Comparison of ENCODE assay signal across 9 cellular contexts in the genomic region with DNA sequence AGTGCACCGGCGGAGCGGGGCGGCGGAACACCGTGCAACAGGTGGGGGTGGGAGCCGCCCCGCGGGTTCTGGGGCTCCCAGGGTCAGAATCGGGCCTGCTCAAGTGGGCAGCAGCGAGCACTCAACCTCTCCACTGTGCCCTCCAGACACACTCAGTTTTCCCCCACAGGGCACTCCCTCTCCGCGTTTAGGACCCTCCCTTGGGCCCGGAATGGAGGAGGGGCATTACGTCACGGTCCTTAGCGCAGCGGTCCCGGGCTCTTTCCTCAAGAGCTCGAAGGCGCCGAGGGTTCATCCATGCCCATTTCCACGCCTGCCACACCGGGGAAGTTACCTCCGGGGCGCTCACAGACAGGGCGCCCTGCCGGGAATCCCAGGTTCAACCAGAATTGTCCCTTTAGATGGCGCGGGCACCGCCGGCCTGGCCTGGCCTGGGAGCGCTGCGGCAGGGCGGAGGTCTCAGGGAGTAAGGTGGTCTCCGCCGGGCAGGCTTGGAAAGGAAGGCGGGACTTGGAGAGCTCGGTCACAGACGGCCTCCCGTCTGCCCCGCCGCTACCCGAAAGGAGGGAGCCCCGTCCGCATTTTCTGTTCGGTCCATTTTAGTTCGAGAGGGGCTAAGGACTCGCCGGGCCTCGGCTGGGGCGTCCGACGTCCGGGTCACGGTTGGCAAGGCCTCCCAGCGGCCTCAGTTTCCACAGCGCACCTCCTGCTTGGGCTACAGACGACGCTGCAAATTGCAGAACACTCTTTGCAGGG. TPM values are rescaled to one million over a fixed set of nuclear protein-coding genes. Genes with fewer than 3 reads are reported as not detected.
DNase-seq lines count a peak whose midpoint lies in the region; ATAC-seq and TF ChIP-seq lines count a peak whose summit lies in the region.
"Had no signal": no experiment of that assay in that cellular context is flagged by ENCODE, and none has a peak within 500 bp of the region (broad histone marks: within the 10 kb centered on the region; RNA-seq: fewer than 3 reads in every experiment).

No MANE protein-coding gene starts in this region.

- intact Hi-C loops in activated naive CD4-positive, alpha-beta T cell treated with anti-CD3 and anti-CD28 coated beads for 36 hours (cut with micrococcal nuclease) = loop anchor here (5.0 kb wide), 2 partner anchors 72 to 767 kb away; a partner anchor contains a TSS
- intact Hi-C loops in lower lobe of right lung (cut with DNase I) = no loop called here

- peak overlapping the region; percentile 65 for H3K4me3 Mint-ChIP-seq in activated naive CD4-positive, alpha-beta T cell treated with anti-CD3 and anti-CD28 coated beads for 36 hours
- peak overlapping the region; percentile 78 for H3K4me3 Mint-ChIP-seq in activated naive CD8-positive, alpha-beta T cell treated with anti-CD3 and anti-CD28 coated beads, Interleukin-2, amount 10 ng/mL, durations not matched to agents 7 days and 5 days

- POLR2A ChIA-PET in activated naive CD8-positive, alpha-beta T cell treated with anti-CD3 and anti-CD28 coated beads, Interleukin-2, amount 10 ng/mL, durations not matched to agents 7 days and 5 days (lab: Charles Lee) = no interaction called here

- H3K4me3 ChIP-seq in lower lobe of right lung (peak overlapping the region; percentile 55), thymus (ENCODE audit: low read length) (peak overlapping the region; percentile 60)

- H3K9me3 Mint-ChIP-seq in activated naive CD4-positive, alpha-beta T cell treated with anti-CD3 and anti-CD28 coated beads for 36 hours = no peaks in the 10 kb centered on the region
- no peaks in the 10 kb centered on the region for H3K9me3 Mint-ChIP-seq in activated naive CD4-positive, alpha-beta T cell treated with anti-CD3 and anti-CD28 coated beads, Interleukin-2, amount 50 U/mL, for 72 hours
- no peaks in the 10 kb centered on the region for H3K9me3 Mint-ChIP-seq in activated naive CD8-positive, alpha-beta T cell treated with anti-CD3 and anti-CD28 coated beads, Interleukin-2, amount 10 ng/mL, durations not matched to agents 7 days and 5 days

- no peaks in the 10 kb centered on the region for H3K36me3 Mint-ChIP-seq in activated naive CD4-positive, alpha-beta T cell treated with anti-CD3 and anti-CD28 coated beads for 36 hours (ENCODE audit: low read depth)
- peaks cover 0 to 11% of the 10 kb centered on the region in 2 donors for H3K36me3 Mint-ChIP-seq in activated naive CD4-positive, alpha-beta T cell treated with anti-CD3 and anti-CD28 coated beads, Interleukin-2, amount 50 U/mL, for 72 hours
- no peaks in the 10 kb centered on the region for H3K36me3 Mint-ChIP-seq in activated naive CD8-positive, alpha-beta T cell treated with anti-CD3 and anti-CD28 coated beads, Interleukin-2, amount 10 ng/mL, durations not matched to agents 7 days and 5 days

- H3K27ac ChIP-seq in lower lobe of right lung (no peak overlapping the region), thymus (ENCODE audit: low read depth) (no peak overlapping the region)

- peaks cover 54% of the 10 kb centered on the region for H3K4me1 ChIP-seq in lower lobe of right lung
- H3K4me1 ChIP-seq in thymus (ENCODE audit: control insufficient read depth, insufficient read depth, low read length) = peaks cover 28% of the 10 kb centered on the region

- TF ChIP-seq CTCF in lower lobe of right lung (IDR thresholded peaks at IDR 0.05) (no peak), GM13976 (IDR thresholded peaks at IDR 0.05; ENCODE audit: borderline replicate concordance, control extremely low read depth, extremely low read depth, insufficient read depth, missing control alignments) (no peak)

- no peak for ATAC-seq in activated naive CD4-positive, alpha-beta T cell treated with anti-CD3 and anti-CD28 coated beads, Interleukin-2, amount 50 U/mL, for 72 hours
- ATAC-seq in activated naive CD8-positive, alpha-beta T cell treated with anti-CD3 and anti-CD28 coated beads, Interleukin-2, amount 10 ng/mL, durations not matched to agents 7 days and 5 days (ENCODE audit: low read depth) = no peak
- ATAC-seq in lower lobe of right lung (peak; percentile 5 to 11), GM21737 (IDR thresholded peaks at IDR 0.05; ENCODE audit: unreplicated experiment) (no peak)

- peaks cover 58% of the 10 kb centered on the region for H3K27me3 Mint-ChIP-seq in activated naive CD4-positive, alpha-beta T cell treated with anti-CD3 and anti-CD28 coated beads for 36 hours (ENCODE audit: low read depth)
- H3K27me3 Mint-ChIP-seq in activated naive CD8-positive, alpha-beta T cell treated with anti-CD3 and anti-CD28 coated beads, Interleukin-2, amount 10 ng/mL, durations not matched to agents 7 days and 5 days = peaks cover 76% of the 10 kb centered on the region

- DNase-seq in activated naive CD4-positive, alpha-beta T cell treated with anti-CD3 and anti-CD28 coated beads for 36 hours = no peak
- DNase-seq in activated naive CD4-positive, alpha-beta T cell treated with anti-CD3 and anti-CD28 coated beads, Interleukin-2, amount 50 U/mL, for 72 hours (ENCODE audit: low spot score in 2 of 2) = no peak
- peak; percentile 54 for DNase-seq in activated naive CD8-positive, alpha-beta T cell treated with anti-CD3 and anti-CD28 coated beads, Interleukin-2, amount 10 ng/mL, durations not matched to agents 7 days and 5 days
- DNase-seq in lower lobe of right lung = no peak
- no peak for DNase-seq in GM13976 (ENCODE audit: low spot score)
- no peak for DNase-seq in NCI-H774 (lab: John Stamatoyannopoulos, UW)

- no peaks in the 10 kb centered on the region for H3K36me3 ChIP-seq in lower lobe of right lung
- H3K36me3 ChIP-seq in thymus (ENCODE audit: control insufficient read depth, insufficient read depth) = no peaks in the 10 kb centered on the region

- 2% methylated on average over 60 of the region's 60 CpGs for WGBS in thymus

- in situ Hi-C loops in GM13976 (cut with MboI; ENCODE audit: low sequenced_read_pairs, unreplicated experiment) = loop anchor here (10.0 to 25.0 kb wide), 2 partner anchors 380 to 897 kb away; no protein-coding TSS in a partner anchor

- CTCF ChIA-PET in activated naive CD4-positive, alpha-beta T cell treated with anti-CD3 and anti-CD28 coated beads for 36 hours (lab: Charles Lee) = interaction anchor here (0.5 to 3.7 kb wide), 8 partner anchors 11 to 932 kb away, joined by 3 to 46 read pairs (median 4); no protein-coding TSS in a partner anchor

- H3K4me1 Mint-ChIP-seq in activated naive CD4-positive, alpha-beta T cell treated with anti-CD3 and anti-CD28 coated beads for 36 hours (ENCODE audit: low read depth) = peaks cover 37% of the 10 kb centered on the region
- peaks cover 34% of the 10 kb centered on the region for H3K4me1 Mint-ChIP-seq in activated naive CD8-positive, alpha-beta T cell treated with anti-CD3 and anti-CD28 coated beads, Interleukin-2, amount 10 ng/mL, durations not matched to agents 7 days and 5 days

- H3K27ac Mint-ChIP-seq in activated naive CD4-positive, alpha-beta T cell treated with anti-CD3 and anti-CD28 coated beads for 36 hours = no peak overlapping the region
- H3K27ac Mint-ChIP-seq in activated naive CD4-positive, alpha-beta T cell treated with anti-CD3 and anti-CD28 coated beads, Interleukin-2, amount 50 U/mL, for 72 hours = no peak overlapping the region
- no peak overlapping the region for H3K27ac Mint-ChIP-seq in activated naive CD8-positive, alpha-beta T cell treated with anti-CD3 and anti-CD28 coated beads, Interleukin-2, amount 10 ng/mL, durations not matched to agents 7 days and 5 days

- no peaks in the 10 kb centered on the region for H3K9me3 ChIP-seq in lower lobe of right lung
- peaks cover 1% of the 10 kb centered on the region for H3K9me3 ChIP-seq in thymus (ENCODE audit: control insufficient read depth)

- peaks cover 65% of the 10 kb centered on the region for H3K27me3 ChIP-seq in lower lobe of right lung (ENCODE audit: low read depth)
- peaks cover 64% of the 10 kb centered on the region for H3K27me3 ChIP-seq in thymus (ENCODE audit: control insufficient read depth, insufficient read depth)

RNA-seq across cellular contexts. Expression of a gene that starts 5.1 kb away (rescaled TPM):
- total RNA-seq in activated naive CD4-positive, alpha-beta T cell treated with anti-CD3 and anti-CD28 coated beads for 36 hours = not detected
- total RNA-seq in activated naive CD4-positive, alpha-beta T cell treated with anti-CD3 and anti-CD28 coated beads, Interleukin-2, amount 50 U/mL, for 72 hours = not detected
- total RNA-seq in activated naive CD8-positive, alpha-beta T cell treated with anti-CD3 and anti-CD28 coated beads, Interleukin-2, amount 10 ng/mL, durations not matched to agents 7 days and 5 days = not detected
- total RNA-seq in lower lobe of right lung = not detected
- not detected for polyA plus RNA-seq in thymus
- total RNA-seq: Daoy had no signal

RNA-seq across cellular contexts. Expression of a gene that starts 9.5 kb away (rescaled TPM):
- total RNA-seq in activated naive CD4-positive, alpha-beta T cell treated with anti-CD3 and anti-CD28 coated beads for 36 hours = under 1 TPM; 0.07 to 0.15 TPM
- under 1 TPM in 1 of 2 donors, not detected in 1; 0.16 TPM for total RNA-seq in activated naive CD4-positive, alpha-beta T cell treated with anti-CD3 and anti-CD28 coated beads, Interleukin-2, amount 50 U/mL, for 72 hours
- under 1 TPM; 0.71 to 0.89 TPM for total RNA-seq in activated naive CD8-positive, alpha-beta T cell treated with anti-CD3 and anti-CD28 coated beads, Interleukin-2, amount 10 ng/mL, durations not matched to agents 7 days and 5 days
- 0.41 TPM for total RNA-seq in lower lobe of right lung
- 0.46 TPM for polyA plus RNA-seq in thymus
- total RNA-seq: Daoy had no signal

Comparison
In these comparisons a context has a peak if more than half of its experiments do, and no peak if none do; other contexts are left out.
1. ATAC-seq: peak in lower lobe of right lung (2 of 2); none in activated naive CD4-positive, alpha-beta T cell treated with anti-CD3 and anti-CD28 coated beads, Interleukin-2, amount 50 U/mL, for 72 hours (0 of 2), activated naive CD8-positive, alpha-beta T cell treated with anti-CD3 and anti-CD28 coated beads, Interleukin-2, amount 10 ng/mL, durations not matched to agents 7 days and 5 days (single experiment) and GM21737 (single experiment).